11 cellular contexts compared by ENCODE assay signal in genomic region chr15:53811530-53811929, GRCh38. TPM values are rescaled to one million over a fixed set of nuclear protein-coding genes. Genes with fewer than 3 reads are reported as not detected.
DNase-seq lines count a peak whose midpoint lies in the region; TF ChIP-seq lines count a peak whose summit lies in the region.
"Had no signal": no experiment of that assay in that cellular context is flagged by ENCODE, and none has a peak within 500 bp of the region (broad histone marks: within the 10 kb centered on the region; RNA-seq: fewer than 3 reads in every experiment).

No MANE protein-coding gene starts in this region.

- intact Hi-C loops in mammary epithelial cell (cut with micrococcal nuclease) = loop anchor here (5.0 kb wide), 1 partner anchor 151 kb away; no protein-coding TSS in a partner anchor

- H3K4me3 Mint-ChIP-seq in osteocyte (ENCODE audit: unreplicated experiment) = no peak overlapping the region

- H3K27ac Mint-ChIP-seq in osteocyte (ENCODE audit: unreplicated experiment) = no peak overlapping the region

- TF ChIP-seq CTCF in mammary epithelial cell (conservative IDR thresholded peaks at IDR 0.05 in 1 of 2, IDR thresholded peaks at IDR 0.05 in 1 of 2; ENCODE audit: extremely low read depth in 1 of 2, insufficient read depth in 1 of 2, low read depth in 1 of 2, low read length in 2 of 2) (peak; percentile 9 to 43), osteocyte (IDR thresholded peaks at IDR 0.05) (peak; percentile 54)

- H3K9ac ChIP-seq in mammary epithelial cell (ENCODE audit: insufficient read depth, low read length) = no peak overlapping the region

- H3K36me3 ChIP-seq in mammary epithelial cell (ENCODE audit: insufficient read depth, low read length) (no peaks in the 10 kb centered on the region), HAP-1 (replicated peaks) (no peaks in the 10 kb centered on the region), MG63 (no peaks in the 10 kb centered on the region)
- H3K36me3 ChIP-seq: tibial artery had no signal

- H3K9me3 Mint-ChIP-seq in osteocyte (ENCODE audit: unreplicated experiment) = no peaks in the 10 kb centered on the region

- H3K4me1 Mint-ChIP-seq in osteocyte (ENCODE audit: unreplicated experiment) = no peaks in the 10 kb centered on the region

- no peaks in the 10 kb centered on the region for H3K36me3 Mint-ChIP-seq in osteocyte (ENCODE audit: unreplicated experiment)

- H3K4me2 ChIP-seq in mammary epithelial cell (ENCODE audit: insufficient read depth, low read depth, low read length) = no peak overlapping the region

- in situ Hi-C loops in mammary epithelial cell (cut with MboI; ENCODE audit: low sequenced_read_pairs in 2 of 2) = no loop called here
- in situ Hi-C loops in HAP-1 (cut with MboI; ENCODE audit: low sequenced_read_pairs) = no loop called here

- no peak overlapping the region for H3K27ac ChIP-seq in mammary epithelial cell (ENCODE audit: insufficient read depth, low read depth, low read length)
- H3K27ac ChIP-seq: tibial artery had no signal

- H3K9me3 ChIP-seq in mammary epithelial cell (replicated peaks; ENCODE audit: insufficient read depth, low read length) (no peaks in the 10 kb centered on the region), HAP-1 (no peaks in the 10 kb centered on the region), MG63 (no peaks in the 10 kb centered on the region)
- H3K9me3 ChIP-seq: tibial artery had no signal

- H3K79me2 ChIP-seq in mammary epithelial cell (ENCODE audit: insufficient read depth, low read length) = no peaks in the 10 kb centered on the region

- POLR2A ChIA-PET in HEK293T (lab: Yijun Ruan, JAX) = no interaction called here

- CTCF ChIA-PET in mammary epithelial cell (lab: Charles Lee; ENCODE audit: low non-redundant PET) (no interaction called here), HEK293T (lab: Yijun Ruan, JAX) (no interaction called here)

- H3K4me3 ChIP-seq in mammary epithelial cell (replicated peaks in 1 of 3; ENCODE audit: insufficient read depth in 1 of 3, low read depth in 2 of 3, low read length in 3 of 3) = no peak overlapping the region
- no peak overlapping the region for H3K4me3 ChIP-seq in HAP-1
- no peak overlapping the region for H3K4me3 ChIP-seq in MG63
- H3K4me3 ChIP-seq: tibial artery had no signal

- 50% methylated on average over 1 of the region's 2 CpGs for WGBS in mammary epithelial cell (ENCODE audit: low coverage, missing lambda C conversion rate)

- no peaks in the 10 kb centered on the region for H4K20me1 ChIP-seq in mammary epithelial cell (ENCODE audit: insufficient read depth, low read length)

- no peak overlapping the region for H2AFZ ChIP-seq in mammary epithelial cell (ENCODE audit: low read depth, low read length)

- BruUV-seq in mammary epithelial cell (replicated peaks; lab: Mats Ljungman, UMichigan) = no TSS peak

- DNase-seq in NCI-H2081 (lab: John Stamatoyannopoulos, UW) (peak; percentile 16 to 42), NCI-H2081 treated with DMSO at 0.1 percent for 48 hours (lab: John Stamatoyannopoulos, UW) (no peak), NAMALWA (ENCODE audit: low spot score) (peak; percentile 27), mammary epithelial cell (no peak), osteocyte (ENCODE audit: extremely low spot score, unreplicated experiment) (no peak), HEK293T (ENCODE audit: extremely low spot score) (no peak), HAP-1 (ENCODE audit: low spot score in 2 of 2) (no peak), MG63 (no peak)
- DNase-seq: stimulated activated CD4-positive, alpha-beta T cell treated with anti-CD3 and anti-CD28 coated beads, Interleukin-15, amount 100 ng/mL, for 24 hours; tibial artery had no signal

- dilution Hi-C loops in mammary epithelial cell (cut with HindIII; ENCODE audit: low sequenced_read_pairs) = no loop called here

- H3K4me1 ChIP-seq in mammary epithelial cell (ENCODE audit: insufficient read depth, low read length) (no peaks in the 10 kb centered on the region), HAP-1 (no peaks in the 10 kb centered on the region)

- H3K27me3 Mint-ChIP-seq in osteocyte (ENCODE audit: unreplicated experiment) = peaks cover 5% of the 10 kb centered on the region

- H3K27me3 ChIP-seq in mammary epithelial cell (ENCODE audit: insufficient read depth, low read length) (no peaks in the 10 kb centered on the region), HAP-1 (ENCODE audit: low read depth) (no peaks in the 10 kb centered on the region; the same call in 1 of the 2 replicates), MG63 (peaks cover 2% of the 10 kb centered on the region; the same call in 1 of the 2 replicates)
- H3K27me3 ChIP-seq: tibial artery had no signal

TF ChIP-seq in HEK293T, 16 proteins besides CTCF, POLR2A, EP300 and RAD21:
- TF ChIP-seq FOXM1 (IDR thresholded peaks at IDR 0.05; ENCODE audit: borderline replicate concordance) (no peak), SUZ12 (IDR thresholded peaks at IDR 0.05) (no peak), FOXK2 (IDR thresholded peaks at IDR 0.05) (no peak), SP1 (IDR thresholded peaks at IDR 0.05) (no peak), LEF1 (IDR thresholded peaks at IDR 0.05; ENCODE audit: borderline replicate concordance) (no peak), ELF4 (IDR thresholded peaks at IDR 0.05) (no peak), ZNF384 (IDR thresholded peaks at IDR 0.05) (no peak), BHLHE40 (IDR thresholded peaks at IDR 0.05; ENCODE audit: borderline replicate concordance) (no peak), NFRKB (IDR thresholded peaks at IDR 0.05) (no peak), PKNOX1 (IDR thresholded peaks at IDR 0.05) (no peak), FOXA1 (IDR thresholded peaks at IDR 0.05) (no peak), CTBP1 (IDR thresholded peaks at IDR 0.05; ENCODE audit: borderline replicate concordance) (no peak), L3MBTL2 (conservative IDR thresholded peaks at IDR 0.05) (no peak), ARNT (IDR thresholded peaks at IDR 0.05) (no peak), TARDBP (IDR thresholded peaks at IDR 0.05) (no peak), HDGF (IDR thresholded peaks at IDR 0.05; ENCODE audit: borderline replicate concordance) (no peak)

RNA-seq across cellular contexts. Expression of gene WDR72, which starts 52.1 kb away (rescaled TPM):
- 1 to 10 TPM in 1 of 2 donors, not detected in 1; 1.0 TPM for total RNA-seq in mammary epithelial cell
- 0.01 TPM for polyA plus RNA-seq in mammary epithelial cell
- not detected for polyA minus RNA-seq in mammary epithelial cell
- 0.26 and 0.38 TPM in 2 replicates for total RNA-seq in osteocyte
- total RNA-seq in MG63 (2014; rRNA removed; shearing (Covaris generic); ENCODE audit: low replicate concordance) = not detected in 2 replicates
- total RNA-seq: T-helper 1 cell treated with Interleukin-12 subunit alpha and Interleukin-12 subunit beta and Interleukin-4 antibody, amounts not matched to agents 30 ng/mL and 1 ng/mL, for 36 hours had no signal

Comparison
In these comparisons a context has a peak if more than half of its experiments do, and no peak if none do; other contexts are left out.
1. DNase-seq: peak in NCI-H2081 (2 of 2) and NAMALWA (single experiment); none in NCI-H2081 treated with DMSO at 0.1 percent for 48 hours (single experiment), mammary epithelial cell (single experiment), osteocyte (single experiment), HEK293T (single experiment), HAP-1 (0 of 2) and MG63 (single experiment).